29 cellular contexts compared by ENCODE assay signal in the genomic region with DNA sequence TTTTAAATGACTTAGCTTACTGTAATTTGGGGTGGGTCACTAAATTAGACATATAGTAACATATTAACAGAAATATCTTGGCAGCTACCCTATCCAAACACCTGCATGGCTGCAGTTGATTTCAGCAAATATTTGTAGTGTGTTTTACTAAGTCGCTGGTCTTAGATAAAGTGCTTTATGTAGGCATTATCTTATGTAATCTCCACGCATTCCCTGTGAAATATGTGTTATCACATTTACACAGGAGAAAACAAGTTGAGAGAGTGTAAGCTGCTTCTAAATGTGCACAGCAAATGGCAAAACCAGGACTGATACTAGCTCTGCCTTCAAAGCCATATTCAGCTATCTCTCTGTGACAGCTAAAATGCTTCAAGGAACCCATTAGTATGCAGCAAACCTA.
A peak's percentile ranks its signal among the peaks of the same experiment; 100 is the strongest.
DNase-seq lines count a peak whose midpoint lies in the region; ATAC-seq and TF ChIP-seq lines count a peak whose summit lies in the region.
"Had no signal": no experiment of that assay in that cellular context is flagged by ENCODE, and none has a peak within 500 bp of the region (broad histone marks: within the 10 kb centered on the region; RNA-seq: fewer than 3 reads in every experiment).

No MANE protein-coding gene starts in this region.

- WGBS in body of pancreas, 2 donors = 15 to 17% methylated on average over 2 of the region's 2 CpGs
- 100% methylated on average over 1 of the region's 2 CpGs; no CpG with 5 or more reads in 1 of the 2 experiments for WGBS in mesodermal cell (ENCODE audit: insufficient coverage in 2 of 2), 2 experiments
- WGBS in upper lobe of left lung, 2 donors = 67 to 73% methylated on average over 2 of the region's 2 CpGs

- TF ChIP-seq POLR2A in body of pancreas (IDR thresholded peaks at IDR 0.05) (no peak), upper lobe of left lung (IDR thresholded peaks at IDR 0.05) (no peak)

- H3K4me3 Mint-ChIP-seq in endothelial cell (ENCODE audit: unreplicated experiment) = no peak overlapping the region
- H3K4me3 Mint-ChIP-seq: activated CD4-positive, alpha-beta memory T cell treated with anti-CD3 and anti-CD28 coated beads, Interleukin-2, amount 10 ng/mL, durations not matched to agents 7 days and 5 days; activated naive CD8-positive, alpha-beta T cell; CD4-positive, alpha-beta memory T cell; neural crest cell; T-cell had no signal

- no peak for TF ChIP-seq EP300 in upper lobe of left lung (IDR thresholded peaks at IDR 0.05)

- no peaks in the 10 kb centered on the region for H3K27me3 Mint-ChIP-seq in endothelial cell (ENCODE audit: unreplicated experiment)
- H3K27me3 Mint-ChIP-seq: CD4-positive, alpha-beta memory T cell had no signal

- H3K9me3 ChIP-seq in body of pancreas = no peaks in the 10 kb centered on the region
- H3K9me3 ChIP-seq in mesodermal cell (ENCODE audit: control insufficient read depth, low read length) = no peaks in the 10 kb centered on the region
- no peaks in the 10 kb centered on the region for H3K9me3 ChIP-seq in upper lobe of left lung
- H3K9me3 ChIP-seq: HAP-1, thoracic aorta had no signal

- ATAC-seq in body of pancreas (peak; percentile 86), upper lobe of left lung (ENCODE audit: low FRiP score in 2 of 2) (peak; percentile 10 to 43)
- ATAC-seq: sciatic nerve, T-cell had no signal

- peak overlapping the region in 1 of 4 donors; percentile 10 for H3K27ac ChIP-seq in body of pancreas
- H3K27ac ChIP-seq in mesodermal cell (ENCODE audit: low read depth, low read length, severe bottlenecking) = peak overlapping the region; percentile 63
- no peak overlapping the region for H3K27ac ChIP-seq in upper lobe of left lung
- H3K27ac ChIP-seq: coronary artery, RWPE1, thoracic aorta had no signal

- no peaks in the 10 kb centered on the region for H3K36me3 Mint-ChIP-seq in endothelial cell (ENCODE audit: low read depth, unreplicated experiment)
- H3K36me3 Mint-ChIP-seq: activated naive CD8-positive, alpha-beta T cell; CD4-positive, alpha-beta memory T cell; T-cell had no signal

- intact Hi-C loops in body of pancreas (cut with DNase I) = no loop called here

- peaks cover 18% of the 10 kb centered on the region for H3K4me1 Mint-ChIP-seq in endothelial cell (ENCODE audit: unreplicated experiment)
- H3K4me1 Mint-ChIP-seq: activated CD4-positive, alpha-beta memory T cell treated with anti-CD3 and anti-CD28 coated beads, Interleukin-2, amount 10 ng/mL, durations not matched to agents 7 days and 5 days; CD4-positive, alpha-beta memory T cell had no signal

- no peak overlapping the region for H3K4me3 ChIP-seq in body of pancreas
- no peak overlapping the region for H3K4me3 ChIP-seq in mesodermal cell (ENCODE audit: extremely low read depth, insufficient read depth, low read length, poor library complexity, severe bottlenecking)
- H3K4me3 ChIP-seq in upper lobe of left lung = no peak overlapping the region
- H3K4me3 ChIP-seq: coronary artery, HAP-1, thoracic aorta had no signal

- H3K27ac Mint-ChIP-seq in endothelial cell (ENCODE audit: unreplicated experiment) = no peak overlapping the region
- H3K27ac Mint-ChIP-seq: activated CD4-positive, alpha-beta memory T cell treated with anti-CD3 and anti-CD28 coated beads, Interleukin-2, amount 10 ng/mL, durations not matched to agents 7 days and 5 days; activated naive CD8-positive, alpha-beta T cell; activated T-helper 2 cell treated with anti-CD3 and anti-CD28 coated beads, Interferon-gamma antibody, Interleukin-2, Interleukin-4, amounts not matched to agents 10 μg/mL and 5 μg/mL and 100 μg/mL, durations not matched to agents 14 hours and 24 hours and 36 hours; CD4-positive, alpha-beta memory T cell; T-cell had no signal

- H3K9me3 Mint-ChIP-seq in endothelial cell (ENCODE audit: unreplicated experiment) = no peaks in the 10 kb centered on the region
- H3K9me3 Mint-ChIP-seq: activated CD4-positive, alpha-beta memory T cell treated with anti-CD3 and anti-CD28 coated beads, Interleukin-2, amount 10 ng/mL, durations not matched to agents 7 days and 5 days; activated T-helper 2 cell treated with anti-CD3 and anti-CD28 coated beads, Interferon-gamma antibody, Interleukin-2, Interleukin-4, amounts not matched to agents 10 μg/mL and 5 μg/mL and 100 μg/mL, durations not matched to agents 14 hours and 24 hours and 36 hours; neural crest cell had no signal

- no peak for TF ChIP-seq CTCF in body of pancreas (IDR thresholded peaks at IDR 0.05)
- TF ChIP-seq CTCF in upper lobe of left lung (IDR thresholded peaks at IDR 0.05) = no peak
- TF ChIP-seq CTCF in endothelial cell (IDR thresholded peaks at IDR 0.05; ENCODE audit: unreplicated experiment) = no peak

- no peaks in the 10 kb centered on the region for H3K36me3 ChIP-seq in body of pancreas (replicated peaks in 1 of 2; ENCODE audit: insufficient read depth in 1 of 2, low read depth in 2 of 2)
- no peaks in the 10 kb centered on the region for H3K36me3 ChIP-seq in mesodermal cell (ENCODE audit: control insufficient read depth, insufficient read depth, low read length)
- no peaks in the 10 kb centered on the region for H3K36me3 ChIP-seq in upper lobe of left lung
- H3K36me3 ChIP-seq: HAP-1, thoracic aorta had no signal

- peak; percentile 19 to 81 for DNase-seq in NCI-H2081 (lab: John Stamatoyannopoulos, UW)
- no peak for DNase-seq in NCI-H2081 treated with DMSO at 0.1 percent for 48 hours (lab: John Stamatoyannopoulos, UW)
- peak in 1 of 4 donors; percentile 13 for DNase-seq in body of pancreas
- DNase-seq in upper lobe of left lung = no peak
- DNase-seq in endothelial cell (ENCODE audit: low spot score) = no peak
- DNase-seq in hippocampal formation (lab: John Stamatoyannopoulos, UW) = no peak
- no peak for DNase-seq in GF-D8 (lab: John Stamatoyannopoulos, UW)
- DNase-seq: 8988T; activated CD4-positive, alpha-beta memory T cell treated with anti-CD3 and anti-CD28 coated beads, Interleukin-2, amount 10 ng/mL, durations not matched to agents 7 days and 5 days; activated CD4-positive, alpha-beta T cell treated with anti-CD3 and anti-CD28 coated beads for 1 hour; aorta; CD4-positive, alpha-beta memory T cell; effector memory CD4-positive, alpha-beta T cell; head of caudate nucleus; mammary epithelial cell; NCI-H1092; NCI-H1930; NCI-H526; stimulated activated naive CD4-positive, alpha-beta T cell treated with Interleukin-2 at 50 U/mL for 16 hours; T-cell had no signal

- H3K4me1 ChIP-seq in body of pancreas (peaks cover 37% of the 10 kb centered on the region), mesodermal cell (ENCODE audit: control insufficient read depth, insufficient read depth, low read length, poor library complexity, severe bottlenecking) (peaks cover 41% of the 10 kb centered on the region), upper lobe of left lung (peaks cover 0 to 6% (median 0%) of the 10 kb centered on the region in 4 donors)
- H3K4me1 ChIP-seq: HAP-1 had no signal

- H3K27me3 ChIP-seq in body of pancreas (no peaks in the 10 kb centered on the region), upper lobe of left lung (no peaks in the 10 kb centered on the region)

Comparison
In these comparisons a context has a peak if more than half of its experiments do, and no peak if none do; other contexts are left out.
1. DNase-seq: peak in NCI-H2081 (2 of 2); none in NCI-H2081 treated with DMSO at 0.1 percent for 48 hours (single experiment), upper lobe of left lung (0 of 2), endothelial cell (single experiment), hippocampal formation (0 of 2) and GF-D8 (single experiment).